Comparison of ENCODE assay signal across 1 cellular context in the genomic region with DNA sequence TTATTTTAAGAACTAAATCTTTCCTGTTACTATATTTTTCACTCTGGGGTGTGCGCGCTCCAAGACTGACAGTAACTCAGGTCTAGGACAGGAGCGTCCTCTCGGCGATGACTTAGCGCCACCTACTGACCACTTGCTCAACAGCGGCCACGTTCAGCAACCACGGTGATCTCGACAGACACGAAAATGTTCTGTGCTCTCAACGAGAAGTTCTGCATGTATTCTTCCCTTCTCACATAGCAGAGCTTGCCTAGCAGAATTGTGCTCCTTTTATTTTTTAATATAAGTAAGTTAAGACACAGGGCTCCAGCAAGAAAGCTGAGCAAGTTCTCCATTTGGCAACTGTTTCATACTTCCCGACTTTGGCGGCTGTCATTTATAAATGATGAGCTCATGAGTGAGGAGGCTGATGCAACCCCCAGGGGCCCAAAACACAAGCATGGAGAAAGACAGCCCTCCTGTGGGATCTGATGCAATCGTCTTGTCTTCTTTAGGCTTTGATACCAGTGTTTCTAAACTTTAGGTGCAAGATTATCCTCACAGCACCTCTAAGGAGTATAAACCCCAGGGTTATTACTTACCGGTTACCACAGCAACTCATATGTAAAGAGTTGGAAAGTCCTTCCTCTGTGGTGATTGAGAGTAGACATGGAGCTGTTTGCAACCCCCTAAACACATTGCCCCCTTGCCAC.
TF ChIP-seq lines count a peak whose summit lies in the region.

No MANE protein-coding gene starts in this region.

TF ChIP-seq in K562, 482 proteins besides CTCF, POLR2A, EP300 and RAD21 (continued from another document and continues in another):
- TF ChIP-seq, protein P1, sequence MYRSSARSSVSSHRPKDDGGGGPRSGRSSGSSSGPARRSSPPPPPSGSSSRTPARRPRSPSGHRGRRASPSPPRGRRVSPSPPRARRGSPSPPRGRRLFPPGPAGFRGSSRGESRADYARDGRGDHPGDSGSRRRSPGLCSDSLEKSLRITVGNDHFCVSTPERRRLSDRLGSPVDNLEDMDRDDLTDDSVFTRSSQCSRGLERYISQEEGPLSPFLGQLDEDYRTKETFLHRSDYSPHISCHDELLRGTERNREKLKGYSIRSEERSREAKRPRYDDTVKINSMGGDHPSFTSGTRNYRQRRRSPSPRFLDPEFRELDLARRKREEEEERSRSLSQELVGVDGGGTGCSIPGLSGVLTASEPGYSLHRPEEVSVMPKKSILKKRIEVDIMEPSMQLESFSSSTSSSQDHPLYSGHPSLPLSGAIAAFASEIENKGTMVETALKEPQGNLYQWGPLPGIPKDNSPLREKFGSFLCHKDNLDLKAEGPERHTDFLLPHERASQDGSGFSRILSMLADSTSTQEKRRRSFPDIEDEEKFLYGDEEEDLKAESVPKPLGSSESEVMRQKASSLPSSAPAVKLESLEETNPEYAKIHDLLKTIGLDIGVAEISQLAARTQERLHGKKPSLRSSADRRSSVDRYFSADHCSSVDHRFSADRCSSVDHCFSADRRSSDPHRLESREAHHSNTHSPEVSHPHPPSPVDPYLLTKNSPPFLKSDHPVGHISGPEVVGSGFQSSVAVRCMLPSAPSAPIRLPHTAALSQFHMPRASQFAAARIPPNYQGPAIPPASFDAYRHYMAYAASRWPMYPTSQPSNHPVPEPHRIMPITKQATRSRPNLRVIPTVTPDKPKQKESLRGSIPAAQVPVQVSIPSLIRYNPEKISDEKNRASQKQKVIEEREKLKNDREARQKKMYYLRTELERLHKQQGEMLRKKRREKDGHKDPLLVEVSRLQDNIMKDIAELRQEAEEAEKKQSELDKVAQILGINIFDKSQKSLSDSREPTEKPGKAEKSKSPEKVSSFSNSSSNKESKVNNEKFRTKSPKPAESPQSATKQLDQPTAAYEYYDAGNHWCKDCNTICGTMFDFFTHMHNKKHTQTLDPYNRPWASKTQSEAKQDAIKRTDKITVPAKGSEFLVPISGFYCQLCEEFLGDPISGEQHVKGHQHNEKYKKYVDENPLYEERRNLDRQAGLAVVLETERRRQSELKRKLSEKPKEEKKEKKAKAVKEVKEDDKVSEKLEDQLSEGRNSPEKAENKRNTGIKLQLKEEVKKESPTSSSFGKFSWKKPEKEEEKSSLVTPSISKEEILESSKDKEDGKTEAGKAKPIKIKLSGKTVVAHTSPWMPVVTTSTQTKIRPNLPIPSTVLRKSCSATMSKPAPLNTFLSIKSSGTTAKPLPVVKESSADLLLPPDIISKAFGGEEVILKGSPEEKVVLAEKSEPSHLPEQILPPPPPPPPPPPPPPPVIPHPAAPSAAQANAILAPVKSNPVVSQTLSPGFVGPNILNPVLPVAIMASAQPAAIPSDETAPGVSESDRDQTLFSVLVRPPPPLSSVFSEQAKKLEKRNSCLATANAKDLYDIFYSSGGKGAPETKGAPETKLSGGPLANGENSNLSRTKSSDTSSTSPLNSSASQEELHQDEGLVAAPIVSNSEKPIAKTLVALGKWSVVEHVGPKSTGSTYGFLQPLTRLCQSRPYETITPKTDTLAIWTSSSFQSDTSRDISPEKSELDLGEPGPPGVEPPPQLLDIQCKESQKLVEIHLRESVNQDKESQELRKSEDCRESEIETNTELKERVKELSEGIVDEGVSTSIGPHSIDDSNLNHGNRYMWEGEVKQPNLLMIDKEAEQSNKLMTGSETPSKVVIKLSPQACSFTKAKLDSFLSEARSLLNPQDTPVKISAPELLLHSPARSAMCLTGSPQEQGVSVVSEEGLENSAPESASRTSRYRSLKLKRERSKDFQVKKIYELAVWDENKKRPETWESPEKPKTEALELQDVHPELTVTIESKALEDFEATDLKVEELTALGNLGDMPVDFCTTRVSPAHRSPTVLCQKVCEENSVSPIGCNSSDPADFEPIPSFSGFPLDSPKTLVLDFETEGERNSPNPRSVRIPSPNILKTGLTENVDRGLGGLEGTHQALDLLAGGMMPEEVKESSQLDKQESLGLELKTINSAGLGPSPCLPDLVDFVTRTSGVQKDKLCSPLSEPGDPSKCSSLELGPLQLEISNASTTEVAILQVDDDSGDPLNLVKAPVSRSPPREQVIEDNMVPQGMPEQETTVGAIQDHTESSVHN (IDR thresholded peaks at IDR 0.05; ENCODE audit: borderline replicate concordance in 1 of 2, low read depth in 1 of 2), result peak in 1 of 2 experiments; percentile 81; a peak in 2 of 4 replicates
- TF ChIP-seq NCOA6 (IDR thresholded peaks at IDR 0.05), result no peak
- TF ChIP-seq, protein P2, sequence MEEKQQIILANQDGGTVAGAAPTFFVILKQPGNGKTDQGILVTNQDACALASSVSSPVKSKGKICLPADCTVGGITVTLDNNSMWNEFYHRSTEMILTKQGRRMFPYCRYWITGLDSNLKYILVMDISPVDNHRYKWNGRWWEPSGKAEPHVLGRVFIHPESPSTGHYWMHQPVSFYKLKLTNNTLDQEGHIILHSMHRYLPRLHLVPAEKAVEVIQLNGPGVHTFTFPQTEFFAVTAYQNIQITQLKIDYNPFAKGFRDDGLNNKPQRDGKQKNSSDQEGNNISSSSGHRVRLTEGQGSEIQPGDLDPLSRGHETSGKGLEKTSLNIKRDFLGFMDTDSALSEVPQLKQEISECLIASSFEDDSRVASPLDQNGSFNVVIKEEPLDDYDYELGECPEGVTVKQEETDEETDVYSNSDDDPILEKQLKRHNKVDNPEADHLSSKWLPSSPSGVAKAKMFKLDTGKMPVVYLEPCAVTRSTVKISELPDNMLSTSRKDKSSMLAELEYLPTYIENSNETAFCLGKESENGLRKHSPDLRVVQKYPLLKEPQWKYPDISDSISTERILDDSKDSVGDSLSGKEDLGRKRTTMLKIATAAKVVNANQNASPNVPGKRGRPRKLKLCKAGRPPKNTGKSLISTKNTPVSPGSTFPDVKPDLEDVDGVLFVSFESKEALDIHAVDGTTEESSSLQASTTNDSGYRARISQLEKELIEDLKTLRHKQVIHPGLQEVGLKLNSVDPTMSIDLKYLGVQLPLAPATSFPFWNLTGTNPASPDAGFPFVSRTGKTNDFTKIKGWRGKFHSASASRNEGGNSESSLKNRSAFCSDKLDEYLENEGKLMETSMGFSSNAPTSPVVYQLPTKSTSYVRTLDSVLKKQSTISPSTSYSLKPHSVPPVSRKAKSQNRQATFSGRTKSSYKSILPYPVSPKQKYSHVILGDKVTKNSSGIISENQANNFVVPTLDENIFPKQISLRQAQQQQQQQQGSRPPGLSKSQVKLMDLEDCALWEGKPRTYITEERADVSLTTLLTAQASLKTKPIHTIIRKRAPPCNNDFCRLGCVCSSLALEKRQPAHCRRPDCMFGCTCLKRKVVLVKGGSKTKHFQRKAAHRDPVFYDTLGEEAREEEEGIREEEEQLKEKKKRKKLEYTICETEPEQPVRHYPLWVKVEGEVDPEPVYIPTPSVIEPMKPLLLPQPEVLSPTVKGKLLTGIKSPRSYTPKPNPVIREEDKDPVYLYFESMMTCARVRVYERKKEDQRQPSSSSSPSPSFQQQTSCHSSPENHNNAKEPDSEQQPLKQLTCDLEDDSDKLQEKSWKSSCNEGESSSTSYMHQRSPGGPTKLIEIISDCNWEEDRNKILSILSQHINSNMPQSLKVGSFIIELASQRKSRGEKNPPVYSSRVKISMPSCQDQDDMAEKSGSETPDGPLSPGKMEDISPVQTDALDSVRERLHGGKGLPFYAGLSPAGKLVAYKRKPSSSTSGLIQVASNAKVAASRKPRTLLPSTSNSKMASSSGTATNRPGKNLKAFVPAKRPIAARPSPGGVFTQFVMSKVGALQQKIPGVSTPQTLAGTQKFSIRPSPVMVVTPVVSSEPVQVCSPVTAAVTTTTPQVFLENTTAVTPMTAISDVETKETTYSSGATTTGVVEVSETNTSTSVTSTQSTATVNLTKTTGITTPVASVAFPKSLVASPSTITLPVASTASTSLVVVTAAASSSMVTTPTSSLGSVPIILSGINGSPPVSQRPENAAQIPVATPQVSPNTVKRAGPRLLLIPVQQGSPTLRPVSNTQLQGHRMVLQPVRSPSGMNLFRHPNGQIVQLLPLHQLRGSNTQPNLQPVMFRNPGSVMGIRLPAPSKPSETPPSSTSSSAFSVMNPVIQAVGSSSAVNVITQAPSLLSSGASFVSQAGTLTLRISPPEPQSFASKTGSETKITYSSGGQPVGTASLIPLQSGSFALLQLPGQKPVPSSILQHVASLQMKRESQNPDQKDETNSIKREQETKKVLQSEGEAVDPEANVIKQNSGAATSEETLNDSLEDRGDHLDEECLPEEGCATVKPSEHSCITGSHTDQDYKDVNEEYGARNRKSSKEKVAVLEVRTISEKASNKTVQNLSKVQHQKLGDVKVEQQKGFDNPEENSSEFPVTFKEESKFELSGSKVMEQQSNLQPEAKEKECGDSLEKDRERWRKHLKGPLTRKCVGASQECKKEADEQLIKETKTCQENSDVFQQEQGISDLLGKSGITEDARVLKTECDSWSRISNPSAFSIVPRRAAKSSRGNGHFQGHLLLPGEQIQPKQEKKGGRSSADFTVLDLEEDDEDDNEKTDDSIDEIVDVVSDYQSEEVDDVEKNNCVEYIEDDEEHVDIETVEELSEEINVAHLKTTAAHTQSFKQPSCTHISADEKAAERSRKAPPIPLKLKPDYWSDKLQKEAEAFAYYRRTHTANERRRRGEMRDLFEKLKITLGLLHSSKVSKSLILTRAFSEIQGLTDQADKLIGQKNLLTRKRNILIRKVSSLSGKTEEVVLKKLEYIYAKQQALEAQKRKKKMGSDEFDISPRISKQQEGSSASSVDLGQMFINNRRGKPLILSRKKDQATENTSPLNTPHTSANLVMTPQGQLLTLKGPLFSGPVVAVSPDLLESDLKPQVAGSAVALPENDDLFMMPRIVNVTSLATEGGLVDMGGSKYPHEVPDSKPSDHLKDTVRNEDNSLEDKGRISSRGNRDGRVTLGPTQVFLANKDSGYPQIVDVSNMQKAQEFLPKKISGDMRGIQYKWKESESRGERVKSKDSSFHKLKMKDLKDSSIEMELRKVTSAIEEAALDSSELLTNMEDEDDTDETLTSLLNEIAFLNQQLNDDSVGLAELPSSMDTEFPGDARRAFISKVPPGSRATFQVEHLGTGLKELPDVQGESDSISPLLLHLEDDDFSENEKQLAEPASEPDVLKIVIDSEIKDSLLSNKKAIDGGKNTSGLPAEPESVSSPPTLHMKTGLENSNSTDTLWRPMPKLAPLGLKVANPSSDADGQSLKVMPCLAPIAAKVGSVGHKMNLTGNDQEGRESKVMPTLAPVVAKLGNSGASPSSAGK (IDR thresholded peaks at IDR 0.05), result peak; percentile 39; the same call in 1 of the 2 replicates
- peak; percentile 51; the same call in 1 of the 2 replicates for TF ChIP-seq ZBTB33 (CRISPR knock-in tag; IDR thresholded peaks at IDR 0.05)
- peak; percentile 33; the same call in 1 of the 2 replicates for TF ChIP-seq RB1 (IDR thresholded peaks at IDR 0.05; ENCODE audit: low read depth)
- TF ChIP-seq ZNF639 (CRISPR knock-in tag; conservative IDR thresholded peaks at IDR 0.05 in 1 of 2, IDR thresholded peaks at IDR 0.05 in 1 of 2), result peak in 1 of 2 experiments; percentile 38; a peak in 1 of 4 replicates
- TF ChIP-seq BACH1 (tag; IDR thresholded peaks at IDR 0.05), result peak; percentile 52
- peak; percentile 99 for TF ChIP-seq MEIS2 (IDR thresholded peaks at IDR 0.05; ENCODE audit: partially characterized antibody)
- no peak for TF ChIP-seq GABPB2 (CRISPR knock-in tag; conservative IDR thresholded peaks at IDR 0.05)
- TF ChIP-seq NR2F6 (CRISPR knock-in tag; IDR thresholded peaks at IDR 0.05), result no peak
- TF ChIP-seq ZKSCAN1 (IDR thresholded peaks at IDR 0.05; ENCODE audit: low read depth, low read length), result peak; percentile 43; the same call in 1 of the 2 replicates
- TF ChIP-seq STAT5A (IDR thresholded peaks at IDR 0.05; ENCODE audit: borderline replicate concordance, low read length), result no peak
- no peak for TF ChIP-seq FIP1L1 (IDR thresholded peaks at IDR 0.05; ENCODE audit: low read depth, low read length, poor library complexity, severe bottlenecking)
- TF ChIP-seq HDAC2 (IDR thresholded peaks at IDR 0.05), result no peak
- peak; percentile 32; the same call in 1 of the 2 replicates for TF ChIP-seq GABPB1 (CRISPR knock-in tag; IDR thresholded peaks at IDR 0.05)
- peak; percentile 67; the same call in 1 of the 2 replicates for TF ChIP-seq FOSL1 (tag; conservative IDR thresholded peaks at IDR 0.05)
- peak; percentile 98 for TF ChIP-seq ATF7 (IDR thresholded peaks at IDR 0.05)
- TF ChIP-seq RAD51 (IDR thresholded peaks at IDR 0.05; ENCODE audit: borderline replicate concordance, low read depth), result 0 out of 2 replicates have a peak, but pooled peaks have one; percentile 30
- TF ChIP-seq, protein P3, sequence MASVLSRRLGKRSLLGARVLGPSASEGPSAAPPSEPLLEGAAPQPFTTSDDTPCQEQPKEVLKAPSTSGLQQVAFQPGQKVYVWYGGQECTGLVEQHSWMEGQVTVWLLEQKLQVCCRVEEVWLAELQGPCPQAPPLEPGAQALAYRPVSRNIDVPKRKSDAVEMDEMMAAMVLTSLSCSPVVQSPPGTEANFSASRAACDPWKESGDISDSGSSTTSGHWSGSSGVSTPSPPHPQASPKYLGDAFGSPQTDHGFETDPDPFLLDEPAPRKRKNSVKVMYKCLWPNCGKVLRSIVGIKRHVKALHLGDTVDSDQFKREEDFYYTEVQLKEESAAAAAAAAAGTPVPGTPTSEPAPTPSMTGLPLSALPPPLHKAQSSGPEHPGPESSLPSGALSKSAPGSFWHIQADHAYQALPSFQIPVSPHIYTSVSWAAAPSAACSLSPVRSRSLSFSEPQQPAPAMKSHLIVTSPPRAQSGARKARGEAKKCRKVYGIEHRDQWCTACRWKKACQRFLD (CRISPR knock-in tag; IDR thresholded peaks at IDR 0.05), result 0 out of 2 replicates have a peak, but pooled peaks have one; percentile 45
- TF ChIP-seq NR2C1 (IDR thresholded peaks at IDR 0.05), result no peak
- TF ChIP-seq NR2C1 (tag; IDR thresholded peaks at IDR 0.05), result no peak
